Comparison of ENCODE assay signal across 8 cellular contexts in genomic region chr1:158121604-158122254, GRCh38. TPM values are rescaled to one million over a fixed set of nuclear protein-coding genes. Genes with fewer than 3 reads are reported as not detected.
DNase-seq lines count a peak whose midpoint lies in the region; ATAC-seq and TF ChIP-seq lines count a peak whose summit lies in the region.

No MANE protein-coding gene starts in this region.

- TF ChIP-seq POLR2A in uterus (IDR thresholded peaks at IDR 0.05): no peak

- no peaks in the 10 kb centered on the region for H3K36me3 Mint-ChIP-seq in activated T-helper 17 cell treated with anti-CD3 and anti-CD28 coated beads, Interleukin-2, amount 50 U/mL, for 72 hours (ENCODE audit: low read depth)

- no peak overlapping the region for H3K4me3 ChIP-seq in uterus

- H3K36me3 ChIP-seq in uterus: no peaks in the 10 kb centered on the region

- TF ChIP-seq CTCF in uterus (IDR thresholded peaks at IDR 0.05): peak in 3 of 4 experiments; percentile 13 to 51 (median 32)

- H3K4me3 Mint-ChIP-seq in activated T-helper 17 cell treated with anti-CD3 and anti-CD28 coated beads, Interleukin-2, amount 50 U/mL, for 72 hours: no peak overlapping the region

- no peaks in the 10 kb centered on the region for H3K27me3 ChIP-seq in uterus

- no peak overlapping the region for H3K27ac ChIP-seq in uterus

- DNase-seq in stimulated activated CD4-positive, alpha-beta T cell treated with anti-CD3 and anti-CD28 coated beads, Interleukin-15, amount 100 ng/mL, for 24 hours: peak; percentile 36
- no peak for DNase-seq in stimulated activated CD4-positive, alpha-beta T cell treated with anti-CD3 and anti-CD28 coated beads, Interleukin-12 subunit alpha, Interleukin-12 subunit beta, amount 100 ng/mL, for 4 hours
- DNase-seq in NCI-H1694 (lab: John Stamatoyannopoulos, UW) (peak; percentile 39), left colon (peak in 1 of 2 donors; percentile 33), uterus (no peak)

- ATAC-seq in activated T-helper 17 cell treated with anti-CD3 and anti-CD28 coated beads, Interleukin-2, amount 50 U/mL, for 72 hours (replicated peaks): peak; percentile 25
- ATAC-seq in left colon: peak; percentile 71
- no peak for ATAC-seq in GM19328 (IDR thresholded peaks at IDR 0.05; ENCODE audit: unreplicated experiment)
- no peak for ATAC-seq in GM18909 (IDR thresholded peaks at IDR 0.05; ENCODE audit: poor library complexity, unreplicated experiment)

- H3K9me3 Mint-ChIP-seq in activated T-helper 17 cell treated with anti-CD3 and anti-CD28 coated beads, Interleukin-2, amount 50 U/mL, for 72 hours: no peaks in the 10 kb centered on the region

- H3K27ac Mint-ChIP-seq in activated T-helper 17 cell treated with anti-CD3 and anti-CD28 coated beads, Interleukin-2, amount 50 U/mL, for 72 hours: no peak overlapping the region

- H3K27me3 Mint-ChIP-seq in activated T-helper 17 cell treated with anti-CD3 and anti-CD28 coated beads, Interleukin-2, amount 50 U/mL, for 72 hours: peaks cover 40% of the 10 kb centered on the region

- no peaks in the 10 kb centered on the region for H3K4me1 ChIP-seq in uterus

- H3K4me1 Mint-ChIP-seq in activated T-helper 17 cell treated with anti-CD3 and anti-CD28 coated beads, Interleukin-2, amount 50 U/mL, for 72 hours: peaks cover 5% of the 10 kb centered on the region

- intact Hi-C loops in left colon (cut with DNase I, micrococcal nuclease) (loop anchor here in 1 of 2 donors (10.0 kb wide), 2 partner anchors 247 to 537 kb away; no protein-coding TSS in a partner anchor), uterus (cut with DNase I; ENCODE audit: low total_unique reads) (loop anchor here (5.0 kb wide), 1 partner anchor 159 kb away; no protein-coding TSS in a partner anchor)

- no peaks in the 10 kb centered on the region for H3K9me3 ChIP-seq in uterus

RNA-seq across cellular contexts. Expression of gene CD1D, which starts 59.0 kb away (rescaled TPM):
- not detected for total RNA-seq in activated T-helper 17 cell treated with anti-CD3 and anti-CD28 coated beads, Interleukin-2, amount 50 U/mL, for 72 hours
- total RNA-seq in left colon (1 to 10 TPM; 6.5 to 8.2 TPM), uterus (1 to 10 TPM; 1.5 to 3.4 (median 1.8) TPM)

Comparison
In these comparisons a context has a peak if more than half of its experiments do, and no peak if none do; other contexts are left out.
1. DNase-seq: peak in stimulated activated CD4-positive, alpha-beta T cell treated with anti-CD3 and anti-CD28 coated beads, Interleukin-15, amount 100 ng/mL, for 24 hours (single experiment) and NCI-H1694 (single experiment); none in stimulated activated CD4-positive, alpha-beta T cell treated with anti-CD3 and anti-CD28 coated beads, Interleukin-12 subunit alpha, Interleukin-12 subunit beta, amount 100 ng/mL, for 4 hours (single experiment) and uterus (0 of 2).
2. ATAC-seq: peak in activated T-helper 17 cell treated with anti-CD3 and anti-CD28 coated beads, Interleukin-2, amount 50 U/mL, for 72 hours (single experiment) and left colon (single experiment); none in GM19328 (single experiment) and GM18909 (single experiment).